Comparison of ENCODE assay signal across 9 cellular contexts in the genomic region with DNA sequence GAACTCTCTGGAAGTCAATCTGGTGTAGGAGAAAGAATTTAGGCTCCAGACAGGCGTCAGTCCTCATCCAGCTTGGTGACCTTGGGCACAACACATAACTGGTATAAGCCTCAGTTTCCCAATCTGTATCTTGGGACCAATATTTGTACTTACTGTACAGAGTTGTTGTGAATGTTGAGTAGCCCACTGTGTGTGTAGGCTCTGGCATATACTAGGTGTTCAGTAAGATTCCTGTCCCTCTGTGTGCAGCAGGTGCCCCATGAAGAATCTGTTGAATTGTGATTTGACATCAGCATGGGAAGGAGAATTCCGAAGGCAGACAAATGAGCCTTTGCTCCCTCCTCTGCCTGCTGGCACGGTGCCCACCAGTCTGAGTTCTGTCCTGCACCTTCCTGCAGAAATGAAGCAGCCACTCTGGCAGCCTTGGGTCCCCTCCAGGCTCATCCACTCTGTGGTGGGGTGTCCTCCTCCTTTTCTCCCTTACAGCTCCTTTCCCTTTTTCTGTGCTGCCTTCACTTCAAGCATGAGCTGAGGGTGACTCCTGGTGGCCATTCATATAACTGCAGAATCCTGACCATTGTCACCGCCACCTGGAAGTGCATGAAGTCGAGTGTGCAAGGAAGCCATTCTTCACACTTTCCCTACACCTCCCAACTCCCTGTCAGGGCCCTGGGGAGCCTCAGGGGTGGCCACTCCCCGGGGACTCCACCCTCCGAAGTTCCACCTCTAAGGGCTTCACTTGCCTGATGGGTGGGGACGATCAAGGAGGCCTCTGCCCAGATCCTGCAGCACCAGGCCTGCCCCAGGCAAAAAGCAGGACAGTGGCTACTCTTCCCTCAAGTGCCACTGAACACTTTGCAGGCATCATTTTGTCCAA. TPM values are rescaled to one million over a fixed set of nuclear protein-coding genes. Genes with fewer than 3 reads are reported as not detected.
DNase-seq lines count a peak whose midpoint lies in the region; ATAC-seq, FAIRE-seq and TF ChIP-seq lines count a peak whose summit lies in the region.
"Had no signal": no experiment of that assay in that cellular context is flagged by ENCODE, and none has a peak within 500 bp of the region (broad histone marks: within the 10 kb centered on the region; RNA-seq: fewer than 3 reads in every experiment).

No MANE protein-coding gene starts in this region.

- H4K20me1 ChIP-seq in keratinocyte (ENCODE audit: control insufficient read depth, extremely low read depth, insufficient read depth, low read length): no peaks in the 10 kb centered on the region

- H3K9ac ChIP-seq in SK-N-MC (ENCODE audit: insufficient read length): no peak overlapping the region
- H3K9ac ChIP-seq in keratinocyte (ENCODE audit: control insufficient read depth, extremely low read depth, insufficient read depth, low read length): no peak overlapping the region

- H3K4me2 ChIP-seq in keratinocyte (ENCODE audit: control insufficient read depth, extremely low read depth, insufficient read depth, low read depth, low read length): no peak overlapping the region

- no peak overlapping the region for H2AFZ ChIP-seq in keratinocyte (ENCODE audit: control insufficient read depth, low read length)

- DNase-seq in GM13977 (ENCODE audit: low spot score) (peak; percentile 75), SK-N-MC (ENCODE audit: low read depth, low spot score) (peak; percentile 59), astrocyte of the spinal cord (ENCODE audit: low read depth, low spot score) (peak; percentile 69), keratinocyte (ENCODE audit: low read depth, low spot score) (no peak), NCI-H524 treated with DMSO at 0.1 percent for 48 hours (lab: John Stamatoyannopoulos, UW) (no peak)
- peak; percentile 57 to 60 for DNase-seq in stimulated activated CD4-positive, alpha-beta T cell treated with anti-CD3 and anti-CD28 coated beads, Interleukin-4, amount 100 ng/mL, for 4 hours

- peak; percentile 73 for FAIRE-seq in keratinocyte (lab: Jason Lieb, UNC)

- TF ChIP-seq CTCF in GM13977 (IDR thresholded peaks at IDR 0.05; ENCODE audit: extremely low read depth, insufficient read depth, missing control alignments) (peak; percentile 93), astrocyte of the spinal cord (IDR thresholded peaks at IDR 0.05; ENCODE audit: low read depth, low read length) (peak; percentile 83), keratinocyte (optimal IDR thresholded peaks at IDR 0.05 in 1 of 3, IDR thresholded peaks at IDR 0.05 in 1 of 3, conservative IDR thresholded peaks at IDR 0.05 in 1 of 3; ENCODE audit: extremely low read depth in 1 of 3, insufficient read depth in 2 of 3, low read length in 3 of 3) (peak in 2 of 3 experiments; percentile 80 to 94)

- in situ Hi-C loops in GM13977 (cut with MboI; ENCODE audit: low pct_unique_long_range_greater_than_20kb, low sequenced_read_pairs, unreplicated experiment): loop anchor here (10.0 kb wide), 1 partner anchor 304 kb away; a partner anchor contains a TSS
- in situ Hi-C loops in astrocyte of the spinal cord (cut with HindIII; ENCODE audit: low sequenced_read_pairs): no loop called here

- dilution Hi-C loops in keratinocyte (cut with MboI; ENCODE audit: extremely low pct_ligation_motif_present, low sequenced_read_pairs): no loop called here

- no peaks in the 10 kb centered on the region for H3K79me2 ChIP-seq in keratinocyte (ENCODE audit: control insufficient read depth, insufficient read depth, low read length)

- H3K27me3 ChIP-seq in keratinocyte (ENCODE audit: control insufficient read depth, extremely low read depth, insufficient read depth, low read length): no peaks in the 10 kb centered on the region

- H3K36me3 ChIP-seq in SK-N-MC (ENCODE audit: insufficient read depth, low read length): no peaks in the 10 kb centered on the region
- H3K36me3 ChIP-seq in keratinocyte (ENCODE audit: control insufficient read depth in 2 of 2, extremely low read depth in 1 of 2, insufficient read depth in 2 of 2, low read length in 2 of 2): no peaks in the 10 kb centered on the region

- no peaks in the 10 kb centered on the region for H3K9me3 ChIP-seq in SK-N-MC (ENCODE audit: low read depth, low read length)
- no peaks in the 10 kb centered on the region for H3K9me3 ChIP-seq in keratinocyte (ENCODE audit: control insufficient read depth, low read depth, low read length)

- peaks cover 2% of the 10 kb centered on the region for H3K9me1 ChIP-seq in keratinocyte (ENCODE audit: control insufficient read depth, extremely low read depth, insufficient read depth, low read length)

- ATAC-seq in GM21529 (IDR thresholded peaks at IDR 0.05; ENCODE audit: unreplicated experiment): no peak
- no peak for ATAC-seq in HG03520 (IDR thresholded peaks at IDR 0.05; ENCODE audit: unreplicated experiment)

- H3K4me3 ChIP-seq in SK-N-MC: no peak overlapping the region
- H3K4me3 ChIP-seq in astrocyte of the spinal cord (ENCODE audit: low read depth, low read length): no peak overlapping the region
- no peak overlapping the region for H3K4me3 ChIP-seq in keratinocyte (ENCODE audit: control insufficient read depth in 2 of 3, extremely low read depth in 1 of 3, insufficient read depth in 2 of 3, low read depth in 1 of 3, low read length in 3 of 3)

- H3K27ac ChIP-seq in SK-N-MC: no peak overlapping the region
- H3K27ac ChIP-seq in keratinocyte (ENCODE audit: control insufficient read depth, insufficient read depth, low read length): no peak overlapping the region
- H3K27ac ChIP-seq: epithelial cell of prostate had no signal

- H3K4me1 ChIP-seq in keratinocyte (ENCODE audit: control insufficient read depth, extremely low read depth, insufficient read depth, low read length): peaks cover 15% of the 10 kb centered on the region

RNA-seq across cellular contexts. Expression of a gene that starts 48.2 kb away (rescaled TPM):
- polyA plus RNA-seq in keratinocyte: 103 to 136 TPM (median 133 TPM) in 3 replicates
- 45.9 TPM for polyA plus RNA-seq in keratinocyte (2011; ENCODE audit: low read depth)
- polyA plus RNA-seq in keratinocyte (2011; cell fraction: cytosol; rRNA removed): 88.9 and 109 TPM in 2 replicates
- 49.1 and 53.5 TPM in 2 replicates for polyA plus RNA-seq in keratinocyte (2011; cell fraction: nucleus; rRNA removed)
- 77.7 and 139 TPM in 2 replicates for polyA plus RNA-seq in keratinocyte (2012; ENCODE audit: low replicate concordance)
- polyA minus RNA-seq in keratinocyte: 33.2 to 34.7 TPM (median 34.0 TPM) in 3 replicates
- 33.4 TPM for polyA minus RNA-seq in keratinocyte (2011; cell fraction: cytosol; rRNA and poly(A)+ RNA removed)
- 12.3 and 12.7 TPM in 2 replicates for polyA minus RNA-seq in keratinocyte (2011; cell fraction: nucleus; rRNA and poly(A)+ RNA removed)

RNA-seq across cellular contexts. Expression of a gene that starts 48.3 kb away (rescaled TPM):
- 64.8 to 110 TPM (median 80.8 TPM) in 3 replicates for polyA plus RNA-seq in keratinocyte
- polyA plus RNA-seq in keratinocyte (2011; ENCODE audit: low read depth): 28.5 TPM
- polyA plus RNA-seq in keratinocyte (2011; cell fraction: cytosol; rRNA removed): 66.2 and 76.7 TPM in 2 replicates
- polyA plus RNA-seq in keratinocyte (2011; cell fraction: nucleus; rRNA removed): 203 and 247 TPM in 2 replicates
- polyA plus RNA-seq in keratinocyte (2012; ENCODE audit: low replicate concordance): 54.7 and 68.7 TPM in 2 replicates
- 151 to 266 TPM (median 170 TPM) in 3 replicates for polyA minus RNA-seq in keratinocyte
- 121 TPM for polyA minus RNA-seq in keratinocyte (2011; cell fraction: cytosol; rRNA and poly(A)+ RNA removed)
- polyA minus RNA-seq in keratinocyte (2011; cell fraction: nucleus; rRNA and poly(A)+ RNA removed): 107 and 122 TPM in 2 replicates

Comparison
In these comparisons a context has a peak if more than half of its experiments do, and no peak if none do; other contexts are left out.
1. DNase-seq: peak in GM13977 (single experiment), SK-N-MC (single experiment), astrocyte of the spinal cord (single experiment) and stimulated activated CD4-positive, alpha-beta T cell treated with anti-CD3 and anti-CD28 coated beads, Interleukin-4, amount 100 ng/mL, for 4 hours (2 of 2); none in keratinocyte (single experiment) and NCI-H524 treated with DMSO at 0.1 percent for 48 hours (single experiment).
2. Peak in every context shown above with its lines, with median percentiles within 50 percentile points of each other: CTCF ChIP-seq.